In genomic region chr2:237818066-237818473, GRCh38 we compare ENCODE assay signal across 16 cellular contexts. TPM values are rescaled to one million over a fixed set of nuclear protein-coding genes. Genes with fewer than 3 reads are reported as not detected.
DNase-seq lines count a peak whose midpoint lies in the region; ATAC-seq, FAIRE-seq and TF ChIP-seq lines count a peak whose summit lies in the region.
"Had no signal": no experiment of that assay in that cellular context is flagged by ENCODE, and none has a peak within 500 bp of the region (broad histone marks: within the 10 kb centered on the region; RNA-seq: fewer than 3 reads in every experiment).

No MANE protein-coding gene starts in this region.

- BruUV-seq in mammary epithelial cell (replicated peaks; lab: Mats Ljungman, UMichigan) (no TSS peak), HepG2 (replicated peaks; lab: Mats Ljungman, UMichigan) (no TSS peak)

- H3K27ac ChIP-seq in mammary epithelial cell (ENCODE audit: insufficient read depth, low read depth, low read length) (no peak overlapping the region), HepG2 (ENCODE audit: extremely low read length, insufficient read depth, low read length) (no peak overlapping the region)

- DNase-seq in AG10803 (ENCODE audit: low read depth) (peak; percentile 83), M059J (ENCODE audit: low read depth) (peak; percentile 49), mammary epithelial cell (peak; percentile 85), HepG2 (ENCODE audit: low spot score) (no peak), left cardiac atrium (no peak), SW480 (ENCODE audit: low spot score) (no peak), occipital lobe (lab: John Stamatoyannopoulos, UW) (no peak)
- no peak for DNase-seq in stimulated activated naive CD8-positive, alpha-beta T cell treated with anti-CD3 and anti-CD28 coated beads, Interleukin-15, Interleukin-2, amounts not matched to agents 100 U/mL and 50 U/mL, for 24 hours
- DNase-seq: activated CD4-positive, alpha-beta T cell treated with anti-CD3 and anti-CD28 coated beads, Interleukin-2, amount 50 U/mL, for 4 hours; activated effector memory CD4-positive, alpha-beta T cell treated with anti-CD3 and anti-CD28 coated beads, Interleukin-2, amount 50 U/mL, for 16 hours; central memory CD4-positive, alpha-beta T cell; Kasumi-1; NCI-H2171 treated with DMSO at 0.1 percent for 48 hours; stimulated activated naive CD8-positive, alpha-beta T cell treated with anti-CD3 and anti-CD28 coated beads, Interleukin-15, amount 100 ng/mL, for 72 hours; T-helper 17 cell had no signal

- no peak overlapping the region for H3K4me2 ChIP-seq in mammary epithelial cell (ENCODE audit: insufficient read depth, low read depth, low read length)
- no peak overlapping the region for H3K4me2 ChIP-seq in HepG2 (ENCODE audit: low read depth, low read length)

- CTCF ChIA-PET in mammary epithelial cell (lab: Charles Lee; ENCODE audit: low non-redundant PET) (no interaction called here), HepG2 (lab: Yijun Ruan, JAX; ENCODE audit: low intra/inter-chr PET ratio, low total read pairs) (no interaction called here)

- TF ChIP-seq RAD21 in HepG2 (CRISPR knock-in tag; IDR thresholded peaks at IDR 0.05) = no peak

- TF ChIP-seq EP300 in HepG2 (IDR thresholded peaks at IDR 0.05; ENCODE audit: low read depth in 2 of 2, low read length in 2 of 2) (no peak), HepG2 (CRISPR knock-in tag; IDR thresholded peaks at IDR 0.05; ENCODE audit: borderline replicate concordance) (no peak)

- no peak for TF ChIP-seq CTCF in AG10803 (conservative IDR thresholded peaks at IDR 0.05; ENCODE audit: low read length)
- TF ChIP-seq CTCF in mammary epithelial cell (conservative IDR thresholded peaks at IDR 0.05 in 1 of 2, IDR thresholded peaks at IDR 0.05 in 1 of 2; ENCODE audit: extremely low read depth in 1 of 2, insufficient read depth in 1 of 2, low read depth in 1 of 2, low read length in 2 of 2) = no peak
- TF ChIP-seq CTCF in HepG2 (CRISPR knock-in tag; IDR thresholded peaks at IDR 0.05) = no peak

- 30% methylated on average over 5 of the region's 5 CpGs for WGBS in mammary epithelial cell (ENCODE audit: low coverage, missing lambda C conversion rate)
- WGBS in HepG2 (ENCODE audit: low lambda C conversion rate) = 7% methylated on average over 5 of the region's 5 CpGs

- intact Hi-C loops in mammary epithelial cell (cut with micrococcal nuclease) (no loop called here), HepG2 (cut with micrococcal nuclease; ENCODE audit: unreplicated experiment) (no loop called here), left cardiac atrium (cut with DNase I) (no loop called here)

- no peak overlapping the region for H3K9ac ChIP-seq in mammary epithelial cell (ENCODE audit: insufficient read depth, low read length)
- H3K9ac ChIP-seq in HepG2 (ENCODE audit: insufficient read depth, low read depth, low read length) = no peak overlapping the region

- in situ Hi-C loops in mammary epithelial cell (cut with MboI; ENCODE audit: low sequenced_read_pairs in 2 of 2) (no loop called here), HepG2 (cut with HindIII; ENCODE audit: extremely low pct_ligation_motif_present, low pct_unique_long_range_greater_than_20kb) (no loop called here)

- H4K20me1 ChIP-seq in mammary epithelial cell (ENCODE audit: insufficient read depth, low read length) (no peaks in the 10 kb centered on the region), HepG2 (ENCODE audit: insufficient read depth, low read length) (no peaks in the 10 kb centered on the region)

- H2AFZ ChIP-seq in mammary epithelial cell (ENCODE audit: low read depth, low read length) (no peak overlapping the region), HepG2 (ENCODE audit: low read length) (no peak overlapping the region)

- no peaks in the 10 kb centered on the region for H3K36me3 ChIP-seq in mammary epithelial cell (ENCODE audit: insufficient read depth, low read length)
- no peaks in the 10 kb centered on the region for H3K36me3 ChIP-seq in HepG2 (replicated peaks in 1 of 2; ENCODE audit: control insufficient read depth in 1 of 2, insufficient read depth in 2 of 2, low read length in 2 of 2)

- peaks cover 4% of the 10 kb centered on the region for H3K4me1 ChIP-seq in mammary epithelial cell (ENCODE audit: insufficient read depth, low read length)
- no peaks in the 10 kb centered on the region for H3K4me1 ChIP-seq in HepG2 (ENCODE audit: insufficient read depth, low read length)

- no peak for FAIRE-seq in HepG2 (lab: Jason Lieb, UNC)

- POLR2A ChIA-PET in HepG2 (lab: Yijun Ruan, JAX) = no interaction called here

- no peak for TF ChIP-seq POLR2A in HepG2 (IDR thresholded peaks at IDR 0.05; ENCODE audit: insufficient read depth in 1 of 2, low read depth in 2 of 2, low read length in 2 of 2)

- ATAC-seq in HepG2 (no peak), left cardiac atrium (no peak)
- ATAC-seq in stimulated activated naive CD8-positive, alpha-beta T cell treated with anti-CD3 and anti-CD28 coated beads, Interleukin-15, Interleukin-2, amounts not matched to agents 100 U/mL and 50 U/mL, for 24 hours = no peak
- ATAC-seq: stimulated activated naive CD8-positive, alpha-beta T cell treated with anti-CD3 and anti-CD28 coated beads, Interleukin-15, amount 100 ng/mL, for 72 hours; T-helper 17 cell had no signal

- H3K9me3 ChIP-seq in mammary epithelial cell (replicated peaks; ENCODE audit: insufficient read depth, low read length) = no peaks in the 10 kb centered on the region
- no peaks in the 10 kb centered on the region for H3K9me3 ChIP-seq in HepG2 (ENCODE audit: low read length)

- peaks cover 5% of the 10 kb centered on the region for H3K27me3 ChIP-seq in mammary epithelial cell (ENCODE audit: insufficient read depth, low read length)
- 0 out of 5 replicates have a peak, but pooled peaks cover 0 to 4% of the 10 kb centered on the region in 2 experiments for H3K27me3 ChIP-seq in HepG2 (ENCODE audit: control insufficient read depth in 1 of 2, insufficient read depth in 2 of 2, low read length in 2 of 2)

- dilution Hi-C loops in mammary epithelial cell (cut with HindIII; ENCODE audit: low sequenced_read_pairs) = no loop called here

- no peaks in the 10 kb centered on the region for H3K79me2 ChIP-seq in mammary epithelial cell (ENCODE audit: insufficient read depth, low read length)
- no peaks in the 10 kb centered on the region for H3K79me2 ChIP-seq in HepG2 (ENCODE audit: insufficient read depth, low read length)

- H3K4me3 ChIP-seq in AG10803 (ENCODE audit: low read length) (no peak overlapping the region), mammary epithelial cell (replicated peaks in 1 of 3; ENCODE audit: insufficient read depth in 1 of 3, low read depth in 2 of 3, low read length in 3 of 3) (no peak overlapping the region), HepG2 (replicated peaks in 1 of 3; ENCODE audit: insufficient read depth in 1 of 3, low read depth in 2 of 3, low read length in 3 of 3) (no peak overlapping the region)

RNA-seq across cellular contexts. Expression of gene RBM44, which starts 19.5 kb away (rescaled TPM):
- total RNA-seq in M059J (2014; rRNA removed; shearing (Covaris generic)) = 0.02 TPM in 1 of 2 replicates, not detected in the other
- total RNA-seq in mammary epithelial cell (under 1 TPM; 0.14 to 0.17 TPM), HepG2 (2016; rRNA removed; fragmentation: Illumina TruSeq; extraction: Trizol) (0.13 and 0.15 TPM in 2 replicates), left cardiac atrium (under 1 TPM; 0.38 to 0.47 TPM), occipital lobe (5.1 TPM)
- polyA plus RNA-seq in mammary epithelial cell (0.02 TPM), HepG2 (2011; rRNA removed) (0.47 and 0.50 TPM in 2 replicates)
- not detected for polyA minus RNA-seq in mammary epithelial cell
- total RNA-seq in HepG2 (2016; cell fraction: cytosol; rRNA removed; fragmentation: Illumina TruSeq; extraction: Trizol; ENCODE audit: low read depth) = 0.51 and 0.53 TPM in 2 replicates
- total RNA-seq in HepG2 (2016; cell fraction: insoluble cytoplasmic fraction; rRNA removed; fragmentation: Illumina TruSeq; extraction: Trizol) = 0.19 and 0.21 TPM in 2 replicates
- total RNA-seq in HepG2 (2016; cell fraction: membrane; rRNA removed; fragmentation: Illumina TruSeq; extraction: Trizol) = 0.10 and 0.37 TPM in 2 replicates
- 0.59 and 0.60 TPM in 2 replicates for total RNA-seq in HepG2 (2016; cell fraction: nucleus; rRNA removed; fragmentation: Illumina TruSeq; extraction: Trizol)
- polyA plus RNA-seq in HepG2 (2011; cell fraction: cytosol; rRNA removed) = 0.04 and 0.09 TPM in 2 replicates
- polyA plus RNA-seq in HepG2 (2011; cell fraction: nucleus; rRNA removed) = 0.68 and 0.96 TPM in 2 replicates
- 0.36 and 0.63 TPM in 2 replicates for polyA plus RNA-seq in HepG2 (2012)
- not detected in 2 replicates for polyA plus RNA-seq in HepG2 (2016; cell fraction: cytosol; fragmentation: Illumina TruSeq; extraction: Trizol; ENCODE audit: low read depth)
- 0.07 and 0.14 TPM in 2 replicates for polyA plus RNA-seq in HepG2 (2016; cell fraction: insoluble cytoplasmic fraction; fragmentation: Illumina TruSeq; extraction: Trizol; ENCODE audit: low read depth)
- 0.03 and 0.05 TPM in 2 replicates for polyA plus RNA-seq in HepG2 (2016; cell fraction: membrane; fragmentation: Illumina TruSeq; extraction: Trizol; ENCODE audit: low read depth)
- 0.31 and 0.63 TPM in 2 replicates for polyA plus RNA-seq in HepG2 (2016; cell fraction: nucleus; fragmentation: Illumina TruSeq; extraction: Trizol; ENCODE audit: insufficient read depth, low read depth)
- 0.02 and 0.19 TPM in 2 replicates for polyA minus RNA-seq in HepG2 (2011; rRNA and poly(A)+ RNA removed; ENCODE audit: low replicate concordance)
- 0.26 TPM in 1 of 2 replicates, not detected in the other for polyA minus RNA-seq in HepG2 (2011; cell fraction: cytosol; rRNA and poly(A)+ RNA removed)
- polyA minus RNA-seq in HepG2 (2011; cell fraction: nucleus; rRNA and poly(A)+ RNA removed) = 2.2 and 2.9 TPM in 2 replicates

RNA-seq across cellular contexts. Expression of gene RAMP1, which starts 41.4 kb away (rescaled TPM):
- 25.4 and 35.8 TPM in 2 replicates for total RNA-seq in M059J (2014; rRNA removed; shearing (Covaris generic))
- total RNA-seq in mammary epithelial cell = 1 to 10 TPM in 1 of 2 donors, not detected in 1; 3.7 TPM
- polyA plus RNA-seq in mammary epithelial cell = 2.6 TPM
- polyA minus RNA-seq in mammary epithelial cell = not detected
- total RNA-seq in HepG2 (2016; rRNA removed; fragmentation: Illumina TruSeq; extraction: Trizol) = 0.29 TPM in 1 of 2 replicates, not detected in the other
- total RNA-seq in HepG2 (2016; cell fraction: cytosol; rRNA removed; fragmentation: Illumina TruSeq; extraction: Trizol; ENCODE audit: low read depth) = not detected in 2 replicates
- 0.17 TPM in 1 of 2 replicates, not detected in the other for total RNA-seq in HepG2 (2016; cell fraction: insoluble cytoplasmic fraction; rRNA removed; fragmentation: Illumina TruSeq; extraction: Trizol)
- total RNA-seq in HepG2 (2016; cell fraction: membrane; rRNA removed; fragmentation: Illumina TruSeq; extraction: Trizol) = 0.19 TPM in 1 of 2 replicates, not detected in the other
- total RNA-seq in HepG2 (2016; cell fraction: nucleus; rRNA removed; fragmentation: Illumina TruSeq; extraction: Trizol) = not detected in 2 replicates
- 0.61 and 1.9 TPM in 2 replicates for polyA plus RNA-seq in HepG2 (2011; rRNA removed)
- 0.83 and 1.1 TPM in 2 replicates for polyA plus RNA-seq in HepG2 (2011; cell fraction: cytosol; rRNA removed)
- polyA plus RNA-seq in HepG2 (2011; cell fraction: nucleus; rRNA removed) = 0.68 and 1.2 TPM in 2 replicates
- polyA plus RNA-seq in HepG2 (2012) = 0.19 and 1.2 TPM in 2 replicates
- polyA plus RNA-seq in HepG2 (2016; cell fraction: cytosol; fragmentation: Illumina TruSeq; extraction: Trizol; ENCODE audit: low read depth) = 0.24 TPM in 1 of 2 replicates, not detected in the other
- polyA plus RNA-seq in HepG2 (2016; cell fraction: insoluble cytoplasmic fraction; fragmentation: Illumina TruSeq; extraction: Trizol; ENCODE audit: low read depth) = not detected in 2 replicates
- not detected in 2 replicates for polyA plus RNA-seq in HepG2 (2016; cell fraction: membrane; fragmentation: Illumina TruSeq; extraction: Trizol; ENCODE audit: low read depth)
- 0.85 and 1.1 TPM in 2 replicates for polyA plus RNA-seq in HepG2 (2016; cell fraction: nucleus; fragmentation: Illumina TruSeq; extraction: Trizol; ENCODE audit: insufficient read depth, low read depth)
- polyA minus RNA-seq in HepG2 (2011; rRNA and poly(A)+ RNA removed; ENCODE audit: low replicate concordance) = not detected in 2 replicates
- polyA minus RNA-seq in HepG2 (2011; cell fraction: cytosol; rRNA and poly(A)+ RNA removed) = not detected in 2 replicates
- polyA minus RNA-seq in HepG2 (2011; cell fraction: nucleus; rRNA and poly(A)+ RNA removed) = not detected in 2 replicates
- total RNA-seq in left cardiac atrium = 100 to 1,000 TPM in 1 of 2 donors, 10 to 100 TPM in 1; 86.7 to 359 TPM
- 2.7 TPM for total RNA-seq in occipital lobe
- total RNA-seq: CD4-positive, CD25-positive, alpha-beta regulatory T cell had no signal

Comparison
In these comparisons a context has a peak if more than half of its experiments do, and no peak if none do; other contexts are left out.
1. DNase-seq: peak in AG10803 (single experiment), M059J (single experiment) and mammary epithelial cell (single experiment); none in HepG2 (single experiment), left cardiac atrium (single experiment), stimulated activated naive CD8-positive, alpha-beta T cell treated with anti-CD3 and anti-CD28 coated beads, Interleukin-15, Interleukin-2, amounts not matched to agents 100 U/mL and 50 U/mL, for 24 hours (single experiment), SW480 (single experiment) and occipital lobe (single experiment).